In the genomic region with DNA sequence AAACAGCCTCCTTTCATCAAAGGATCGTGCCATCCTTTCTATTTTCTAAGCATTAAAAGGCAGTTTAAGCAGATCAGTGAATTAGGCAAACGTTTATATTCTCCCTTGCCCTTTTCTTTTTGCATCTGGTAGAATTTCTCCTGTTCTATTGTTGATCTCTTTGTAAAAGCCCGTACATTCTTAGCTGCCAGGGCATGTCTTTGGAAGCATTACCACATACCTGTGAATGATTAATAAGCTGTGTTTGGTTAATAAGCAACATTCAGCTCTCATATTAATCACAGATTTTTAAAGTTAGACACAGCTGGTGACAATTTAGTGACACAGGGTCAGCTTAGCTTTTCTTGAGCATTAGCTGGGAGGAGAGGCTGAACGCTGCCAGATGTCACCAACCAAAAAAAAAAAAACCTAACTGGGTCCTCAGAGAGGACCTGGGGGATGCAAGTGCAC, we compare ENCODE assay signal across 14 cellular contexts. TPM values are rescaled to one million over a fixed set of nuclear protein-coding genes. Genes with fewer than 3 reads are reported as not detected.
DNase-seq lines count a peak whose midpoint lies in the region; ATAC-seq, FAIRE-seq and TF ChIP-seq lines count a peak whose summit lies in the region.
"Had no signal": no experiment of that assay in that cellular context is flagged by ENCODE, and none has a peak within 500 bp of the region (broad histone marks: within the 10 kb centered on the region; RNA-seq: fewer than 3 reads in every experiment).

No MANE protein-coding gene starts in this region.

- H3K9me3 ChIP-seq in SK-N-SH = no peaks in the 10 kb centered on the region
- no peaks in the 10 kb centered on the region for H3K9me3 ChIP-seq in keratinocyte (ENCODE audit: control insufficient read depth, low read depth, low read length)
- H3K9me3 ChIP-seq in thymus (ENCODE audit: control insufficient read depth) = no peaks in the 10 kb centered on the region

- TF ChIP-seq RAD21 in SK-N-SH (IDR thresholded peaks at IDR 0.05; ENCODE audit: low read length) = no peak

- no peak overlapping the region for H3K27ac Mint-ChIP-seq in activated T-helper 17 cell treated with anti-CD3 and anti-CD28 coated beads, Interleukin-2, amount 50 U/mL, for 72 hours
- H3K27ac Mint-ChIP-seq: activated naive CD8-positive, alpha-beta T cell treated with anti-CD3 and anti-CD28 coated beads, Interleukin-2, amount 50 U/mL, for 24 hours had no signal

- H3K4me3 ChIP-seq in SK-N-SH (ENCODE audit: low read depth in 2 of 2, low read length in 1 of 2) (no peak overlapping the region), keratinocyte (ENCODE audit: control insufficient read depth in 2 of 3, extremely low read depth in 1 of 3, insufficient read depth in 2 of 3, low read depth in 1 of 3, low read length in 3 of 3) (peak overlapping the region in 2 of 3 experiments; percentile 57 to 58), thymus (ENCODE audit: low read length) (no peak overlapping the region)
- H3K4me3 ChIP-seq: PC-9 had no signal

- H3K4me2 ChIP-seq in SK-N-SH = no peak overlapping the region
- H3K4me2 ChIP-seq in keratinocyte (ENCODE audit: control insufficient read depth, extremely low read depth, insufficient read depth, low read depth, low read length) = peak overlapping the region; percentile 96
- H3K4me2 ChIP-seq: PC-9 had no signal

- H3K27me3 ChIP-seq in SK-N-SH (ENCODE audit: insufficient read depth) (no peaks in the 10 kb centered on the region), keratinocyte (ENCODE audit: control insufficient read depth, extremely low read depth, insufficient read depth, low read length) (no peaks in the 10 kb centered on the region), thymus (ENCODE audit: control insufficient read depth, insufficient read depth) (no peaks in the 10 kb centered on the region)

- H3K4me3 Mint-ChIP-seq in activated T-helper 17 cell treated with anti-CD3 and anti-CD28 coated beads, Interleukin-2, amount 50 U/mL, for 72 hours = no peak overlapping the region
- H3K4me3 Mint-ChIP-seq: activated naive CD8-positive, alpha-beta T cell treated with anti-CD3 and anti-CD28 coated beads, Interleukin-2, amount 50 U/mL, for 24 hours had no signal

- no peaks in the 10 kb centered on the region for H3K36me3 Mint-ChIP-seq in activated T-helper 17 cell treated with anti-CD3 and anti-CD28 coated beads, Interleukin-2, amount 50 U/mL, for 72 hours (ENCODE audit: low read depth)

- peaks cover 15% of the 10 kb centered on the region for H3K4me1 Mint-ChIP-seq in activated T-helper 17 cell treated with anti-CD3 and anti-CD28 coated beads, Interleukin-2, amount 50 U/mL, for 72 hours

- H3K27me3 Mint-ChIP-seq in activated T-helper 17 cell treated with anti-CD3 and anti-CD28 coated beads, Interleukin-2, amount 50 U/mL, for 72 hours = peaks cover 38% of the 10 kb centered on the region

- ATAC-seq in GM21619 (IDR thresholded peaks at IDR 0.05; ENCODE audit: unreplicated experiment) = peak; percentile 49
- ATAC-seq in activated T-helper 17 cell treated with anti-CD3 and anti-CD28 coated beads, Interleukin-2, amount 50 U/mL, for 72 hours (replicated peaks) = no peak
- ATAC-seq: activated naive CD8-positive, alpha-beta T cell treated with anti-CD3 and anti-CD28 coated beads, Interleukin-2, amount 50 U/mL, for 24 hours had no signal

- H3F3A ChIP-seq in SK-N-SH (replicated peaks; ENCODE audit: insufficient read depth) = no peaks in the 10 kb centered on the region

- H3K79me2 ChIP-seq in SK-N-SH (ENCODE audit: insufficient read depth) = no peaks in the 10 kb centered on the region
- no peaks in the 10 kb centered on the region for H3K79me2 ChIP-seq in keratinocyte (ENCODE audit: control insufficient read depth, insufficient read depth, low read length)

- CTCF ChIA-PET in SK-N-SH (lab: Yijun Ruan, JAX) = interaction anchor here (0.6 to 5.9 kb wide), 10 partner anchors 10 to 267 kb away, joined by 3 to 72 read pairs (median 3); a partner anchor contains a TSS

- H3K36me3 ChIP-seq in SK-N-SH (replicated peaks in 1 of 2; ENCODE audit: control insufficient read depth in 1 of 2, insufficient read depth in 2 of 2, low read length in 1 of 2) (no peaks in the 10 kb centered on the region), keratinocyte (ENCODE audit: control insufficient read depth in 2 of 2, extremely low read depth in 1 of 2, insufficient read depth in 2 of 2, low read length in 2 of 2) (no peaks in the 10 kb centered on the region), thymus (ENCODE audit: control insufficient read depth, insufficient read depth) (no peaks in the 10 kb centered on the region)

- H3K27ac ChIP-seq in SK-N-SH (ENCODE audit: low read depth in 2 of 2, low read length in 1 of 2) (peak overlapping the region in 1 of 2 experiments; percentile 99; a peak in 2 of 4 replicates), keratinocyte (ENCODE audit: control insufficient read depth, insufficient read depth, low read length) (peak overlapping the region; percentile 84), thymus (ENCODE audit: low read depth) (peak overlapping the region; percentile 68)
- H3K27ac ChIP-seq: PC-9 had no signal

- no peaks in the 10 kb centered on the region for H3K9me3 Mint-ChIP-seq in activated T-helper 17 cell treated with anti-CD3 and anti-CD28 coated beads, Interleukin-2, amount 50 U/mL, for 72 hours

- H3K4me1 ChIP-seq in SK-N-SH (ENCODE audit: control insufficient read depth in 1 of 2, insufficient read depth in 2 of 2, low read depth in 1 of 2, low read length in 1 of 2) (peaks cover 5 to 58% of the 10 kb centered on the region in 2 experiments; a peak in 3 of 4 replicates), keratinocyte (ENCODE audit: control insufficient read depth, extremely low read depth, insufficient read depth, low read length) (peaks cover 31% of the 10 kb centered on the region), thymus (ENCODE audit: control insufficient read depth, insufficient read depth, low read length) (no peaks in the 10 kb centered on the region)

- no peak for TF ChIP-seq CTCF in SK-N-SH (IDR thresholded peaks at IDR 0.05)
- no peak for TF ChIP-seq CTCF in keratinocyte (optimal IDR thresholded peaks at IDR 0.05 in 1 of 3, IDR thresholded peaks at IDR 0.05 in 1 of 3, conservative IDR thresholded peaks at IDR 0.05 in 1 of 3; ENCODE audit: extremely low read depth in 1 of 3, insufficient read depth in 2 of 3, low read length in 3 of 3)

- intact Hi-C loops in posterior vena cava (cut with DNase I) = no loop called here

- POLR2A ChIA-PET in SK-N-SH (lab: Yijun Ruan, JAX) = interaction anchor here (1.1 to 1.3 kb wide), 2 partner anchors 33 to 109 kb away, joined by 4 to 5 read pairs; no protein-coding TSS in a partner anchor

- DNase-seq in SK-N-SH = no peak
- peak; percentile 60 for DNase-seq in keratinocyte (ENCODE audit: low read depth, low spot score)
- no peak for DNase-seq in iPS-NIHi11 (ENCODE audit: low spot score)
- no peak for DNase-seq in Ammon's horn (ENCODE audit: low spot score)
- no peak for DNase-seq in posterior vena cava (ENCODE audit: low spot score)
- DNase-seq: activated naive CD8-positive, alpha-beta T cell treated with anti-CD3 and anti-CD28 coated beads, Interleukin-2, amount 50 U/mL, for 24 hours; effector CD4-positive, alpha-beta T cell; NCI-H2029 had no signal

- H3K9me2 ChIP-seq in SK-N-SH = no peaks in the 10 kb centered on the region

- dilution Hi-C loops in keratinocyte (cut with MboI; ENCODE audit: extremely low pct_ligation_motif_present, low sequenced_read_pairs) = no loop called here

- H2AFZ ChIP-seq in SK-N-SH (ENCODE audit: low read depth) (no peak overlapping the region), keratinocyte (ENCODE audit: control insufficient read depth, low read length) (peak overlapping the region; percentile 95)
- H2AFZ ChIP-seq: PC-9 had no signal

- peak in 1 of 2 experiments; percentile 41; a peak in 1 of 4 replicates for TF ChIP-seq EP300 in SK-N-SH (IDR thresholded peaks at IDR 0.05; ENCODE audit: borderline replicate concordance in 1 of 2, low read depth in 1 of 2, low read length in 1 of 2)

- 21% methylated on average over 4 of the region's 4 CpGs for WGBS in SK-N-SH (ENCODE audit: low lambda C conversion rate)
- 83% methylated on average over 4 of the region's 4 CpGs for WGBS in thymus

- no peaks in the 10 kb centered on the region for H4K20me1 ChIP-seq in SK-N-SH (ENCODE audit: insufficient read depth)
- H4K20me1 ChIP-seq in keratinocyte (ENCODE audit: control insufficient read depth, extremely low read depth, insufficient read depth, low read length) = no peaks in the 10 kb centered on the region

- H3K9ac ChIP-seq in SK-N-SH = no peak overlapping the region
- peak overlapping the region; percentile 65 for H3K9ac ChIP-seq in keratinocyte (ENCODE audit: control insufficient read depth, extremely low read depth, insufficient read depth, low read length)

- FAIRE-seq in keratinocyte (lab: Jason Lieb, UNC) = peak; percentile 79
- FAIRE-seq: D721Med had no signal

- H3K9me1 ChIP-seq in keratinocyte (ENCODE audit: control insufficient read depth, extremely low read depth, insufficient read depth, low read length) = no peaks in the 10 kb centered on the region

TF ChIP-seq in SK-N-SH, 30 proteins besides CTCF, POLR2A, EP300 and RAD21 (continues in another document):
- no peak for TF ChIP-seq FOXM1 (IDR thresholded peaks at IDR 0.05; ENCODE audit: low read depth)
- TF ChIP-seq RXRA (IDR thresholded peaks at IDR 0.05; ENCODE audit: borderline replicate concordance, low read depth) = no peak
- TF ChIP-seq JUND (IDR thresholded peaks at IDR 0.05) = no peak
- TF ChIP-seq RFX5 (IDR thresholded peaks at IDR 0.05; ENCODE audit: low read length) = no peak
- TF ChIP-seq YY1 (IDR thresholded peaks at IDR 0.05; ENCODE audit: low read depth) = no peak
- no peak for TF ChIP-seq FOXJ3 (CRISPR knock-in tag; IDR thresholded peaks at IDR 0.05)

RNA-seq across cellular contexts. Expression of a gene that starts 33.8 kb away (rescaled TPM):
- polyA plus RNA-seq in SK-N-SH (2012; rRNA removed) (0.08 and 0.20 TPM in 2 replicates), keratinocyte (0.65 to 2.2 TPM (median 1.6 TPM) in 3 replicates), thymus (40.8 TPM)
- 0.10 and 0.12 TPM in 2 replicates for polyA plus RNA-seq in SK-N-SH (2012; cell fraction: cytosol; rRNA removed)
- 0.06 and 0.18 TPM in 2 replicates for polyA plus RNA-seq in SK-N-SH (2012; cell fraction: nucleus; rRNA removed)
- polyA plus RNA-seq in keratinocyte (2011; ENCODE audit: low read depth) = 1.2 TPM
- polyA plus RNA-seq in keratinocyte (2011; cell fraction: cytosol; rRNA removed) = 0.88 and 1.4 TPM in 2 replicates
- 5.2 and 6.2 TPM in 2 replicates for polyA plus RNA-seq in keratinocyte (2011; cell fraction: nucleus; rRNA removed)
- polyA plus RNA-seq in keratinocyte (2012; ENCODE audit: low replicate concordance) = 0.85 and 2.3 TPM in 2 replicates
- 3.5 to 6.0 TPM (median 5.8 TPM) in 3 replicates for polyA minus RNA-seq in keratinocyte
- polyA minus RNA-seq in keratinocyte (2011; cell fraction: cytosol; rRNA and poly(A)+ RNA removed) = 2.5 TPM
- 11.6 TPM in 2 replicates for polyA minus RNA-seq in keratinocyte (2011; cell fraction: nucleus; rRNA and poly(A)+ RNA removed)
- total RNA-seq in posterior vena cava = 10 to 100 TPM; 49.8 to 90.9 TPM
- 10 to 100 TPM; 25.5 to 40.8 TPM for total RNA-seq in activated T-helper 17 cell treated with anti-CD3 and anti-CD28 coated beads, Interleukin-2, amount 50 U/mL, for 72 hours
- polyA plus RNA-seq: neural cell had no signal

Comparison
In these comparisons a context has a peak if more than half of its experiments do, and no peak if none do; other contexts are left out.
1. H3K4me3 ChIP-seq: peak in keratinocyte (2 of 3); none in SK-N-SH (0 of 2) and thymus (single experiment).